In the genomic region with DNA sequence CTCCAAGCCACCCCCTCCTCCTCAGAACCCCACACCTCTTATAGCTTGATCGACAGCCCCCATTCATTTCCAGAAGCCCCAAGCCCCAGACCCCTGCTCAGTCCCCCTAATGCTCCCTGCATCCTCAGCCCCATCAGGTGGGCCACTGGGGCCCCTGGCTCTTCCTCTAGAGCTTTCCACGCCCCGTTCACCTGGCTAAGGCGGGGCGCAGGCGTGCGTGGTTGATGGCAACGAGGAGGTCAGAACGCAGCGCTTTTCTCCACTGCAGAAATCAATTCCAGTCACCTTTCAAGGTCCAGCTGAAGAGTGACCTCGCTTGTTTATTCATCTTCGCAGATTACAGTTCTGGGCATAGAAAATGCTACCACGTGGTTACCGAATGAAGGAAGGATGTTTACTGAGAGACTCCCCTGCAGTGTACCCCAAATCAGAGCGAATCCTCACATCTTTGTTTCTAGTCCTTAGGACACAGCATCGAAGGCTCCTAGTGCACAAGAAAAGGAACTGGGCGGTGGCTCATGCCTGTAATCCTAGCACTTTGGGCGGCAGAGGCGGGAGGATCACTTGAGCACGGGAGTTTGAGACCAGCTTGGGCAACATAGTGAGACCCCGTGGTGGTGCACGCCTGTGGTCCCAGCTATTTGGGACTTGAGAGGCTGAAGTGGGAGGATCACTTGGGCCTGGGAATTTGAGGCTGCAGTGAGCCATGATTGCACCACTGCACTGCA, we compare ENCODE assay signal across 1 cellular context.
TF ChIP-seq lines count a peak whose summit lies in the region.

No MANE protein-coding gene starts in this region.

TF ChIP-seq in GM12878, 131 proteins besides CTCF, POLR2A, EP300 and RAD21:
- no peak for TF ChIP-seq ZSCAN29 (IDR thresholded peaks at IDR 0.05)
- TF ChIP-seq, protein P1, sequence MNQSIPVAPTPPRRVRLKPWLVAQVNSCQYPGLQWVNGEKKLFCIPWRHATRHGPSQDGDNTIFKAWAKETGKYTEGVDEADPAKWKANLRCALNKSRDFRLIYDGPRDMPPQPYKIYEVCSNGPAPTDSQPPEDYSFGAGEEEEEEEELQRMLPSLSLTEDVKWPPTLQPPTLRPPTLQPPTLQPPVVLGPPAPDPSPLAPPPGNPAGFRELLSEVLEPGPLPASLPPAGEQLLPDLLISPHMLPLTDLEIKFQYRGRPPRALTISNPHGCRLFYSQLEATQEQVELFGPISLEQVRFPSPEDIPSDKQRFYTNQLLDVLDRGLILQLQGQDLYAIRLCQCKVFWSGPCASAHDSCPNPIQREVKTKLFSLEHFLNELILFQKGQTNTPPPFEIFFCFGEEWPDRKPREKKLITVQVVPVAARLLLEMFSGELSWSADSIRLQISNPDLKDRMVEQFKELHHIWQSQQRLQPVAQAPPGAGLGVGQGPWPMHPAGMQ (IDR thresholded peaks at IDR 0.05; ENCODE audit: borderline replicate concordance) = no peak
- no peak for TF ChIP-seq RAD51 (IDR thresholded peaks at IDR 0.05)
- no peak for TF ChIP-seq STAT3 (IDR thresholded peaks at IDR 0.05; ENCODE audit: low read depth, low read length)
- TF ChIP-seq PML (IDR thresholded peaks at IDR 0.05; ENCODE audit: low read length) = no peak
- TF ChIP-seq LARP7 (IDR thresholded peaks at IDR 0.05) = no peak
- TF ChIP-seq NFIC (IDR thresholded peaks at IDR 0.05; ENCODE audit: low read depth, low read length) = no peak
